Comparison of ENCODE assay signal across 26 cellular contexts in the genomic region with DNA sequence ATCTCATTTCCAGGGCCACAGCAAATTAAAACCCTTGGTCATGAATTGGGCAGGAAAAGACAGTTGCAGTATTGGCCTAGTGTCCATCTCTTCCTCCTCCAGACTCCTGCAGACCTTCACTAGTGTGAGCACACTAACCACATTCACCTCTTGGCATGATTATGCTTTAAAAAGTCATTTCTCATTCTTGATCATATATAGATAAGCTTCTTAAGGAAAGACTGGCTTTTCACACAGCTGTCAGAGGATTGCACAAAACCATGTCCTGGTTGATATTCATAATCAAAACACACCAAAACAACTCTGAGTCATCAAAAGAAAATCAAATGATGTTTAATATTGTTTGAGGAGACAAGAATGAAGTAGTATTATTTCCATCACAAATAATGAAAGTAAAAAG. TPM values are rescaled to one million over a fixed set of nuclear protein-coding genes. Genes with fewer than 3 reads are reported as not detected.
A peak's percentile ranks its signal among the peaks of the same experiment; 100 is the strongest.
DNase-seq lines count a peak whose midpoint lies in the region; ATAC-seq, FAIRE-seq and TF ChIP-seq lines count a peak whose summit lies in the region.
"Had no signal": no experiment of that assay in that cellular context is flagged by ENCODE, and none has a peak within 500 bp of the region (broad histone marks: within the 10 kb centered on the region; RNA-seq: fewer than 3 reads in every experiment).

No MANE protein-coding gene starts in this region.

- ATAC-seq in DND-41 (ENCODE audit: insufficient read depth, low read depth) (peak; percentile 29; the same call in 1 of the 3 replicates), HG03196 (IDR thresholded peaks at IDR 0.05; ENCODE audit: unreplicated experiment) (no peak), HG03097 (IDR thresholded peaks at IDR 0.05; ENCODE audit: low FRiP score, unreplicated experiment) (no peak)
- ATAC-seq in activated CD8-positive, alpha-beta memory T cell treated with anti-CD3 and anti-CD28 coated beads, Interleukin-2, amount 10 ng/mL, durations not matched to agents 7 days and 5 days: no peak
- ATAC-seq: GM23338 had no signal

- H3K4me1 Mint-ChIP-seq in activated CD8-positive, alpha-beta memory T cell treated with anti-CD3 and anti-CD28 coated beads, Interleukin-2, amount 10 ng/mL, durations not matched to agents 7 days and 5 days: peaks cover 2% of the 10 kb centered on the region

- no peaks in the 10 kb centered on the region for H3K79me2 ChIP-seq in DND-41 (ENCODE audit: insufficient read depth, low read length)

- no peaks in the 10 kb centered on the region for H3K4me1 ChIP-seq in DND-41 (ENCODE audit: insufficient read depth, low read length)
- H3K4me1 ChIP-seq: testis had no signal

- no peak overlapping the region for H3K27ac Mint-ChIP-seq in activated CD8-positive, alpha-beta memory T cell treated with anti-CD3 and anti-CD28 coated beads, Interleukin-2, amount 10 ng/mL, durations not matched to agents 7 days and 5 days
- H3K27ac Mint-ChIP-seq: activated CD4-positive, alpha-beta memory T cell treated with anti-CD3 and anti-CD28 coated beads, Interleukin-2, amount 10 ng/mL, durations not matched to agents 7 days and 5 days; GM23338 had no signal

- H3K9me3 Mint-ChIP-seq in activated CD8-positive, alpha-beta memory T cell treated with anti-CD3 and anti-CD28 coated beads, Interleukin-2, amount 10 ng/mL, durations not matched to agents 7 days and 5 days (ENCODE audit: low read depth): no peaks in the 10 kb centered on the region
- H3K9me3 Mint-ChIP-seq: GM23338 had no signal

- no peak overlapping the region for H3K4me2 ChIP-seq in DND-41 (ENCODE audit: insufficient read depth, low read length)
- H3K4me2 ChIP-seq: GM23338, KMS-11 had no signal

- H3K9ac ChIP-seq in DND-41 (ENCODE audit: low read depth, low read length): no peak overlapping the region
- H3K9ac ChIP-seq: KMS-11 had no signal

- H3K27ac ChIP-seq in DND-41 (ENCODE audit: low read length) (no peak overlapping the region), caudate nucleus (ENCODE audit: low read depth, low read length) (no peak overlapping the region)
- H3K27ac ChIP-seq: KMS-11, RWPE1, testis had no signal

- H3K9me3 ChIP-seq in DND-41 (ENCODE audit: insufficient read depth, low read length, severe bottlenecking): no peaks in the 10 kb centered on the region
- H3K9me3 ChIP-seq: testis had no signal

- CTCF ChIA-PET in activated CD8-positive, alpha-beta memory T cell treated with anti-CD3 and anti-CD28 coated beads, Interleukin-2, amount 10 ng/mL, durations not matched to agents 7 days and 5 days (lab: Charles Lee): no interaction called here

- FAIRE-seq in islet of Langerhans (lab: Jason Lieb, UNC): peak; percentile 88

- H3K36me3 ChIP-seq in DND-41 (ENCODE audit: insufficient read depth, low read length): no peaks in the 10 kb centered on the region

- no peaks in the 10 kb centered on the region for H3K27me3 Mint-ChIP-seq in activated CD8-positive, alpha-beta memory T cell treated with anti-CD3 and anti-CD28 coated beads, Interleukin-2, amount 10 ng/mL, durations not matched to agents 7 days and 5 days
- H3K27me3 Mint-ChIP-seq: activated CD4-positive, alpha-beta memory T cell treated with anti-CD3 and anti-CD28 coated beads, Interleukin-2, amount 10 ng/mL, durations not matched to agents 7 days and 5 days had no signal

- H3K4me3 ChIP-seq in DND-41 (ENCODE audit: low read depth in 1 of 2, low read length in 2 of 2) (no peak overlapping the region), choroid plexus epithelial cell (ENCODE audit: low read depth, low read length) (no peak overlapping the region)
- H3K4me3 ChIP-seq: GM23338, testis had no signal

- no peak for TF ChIP-seq CTCF in DND-41 (IDR thresholded peaks at IDR 0.05; ENCODE audit: borderline replicate concordance, extremely low read depth, low read length, poor library complexity, severe bottlenecking)
- TF ChIP-seq CTCF in choroid plexus epithelial cell (conservative IDR thresholded peaks at IDR 0.05; ENCODE audit: low read depth, low read length): no peak

- H3K36me3 Mint-ChIP-seq in activated CD8-positive, alpha-beta memory T cell treated with anti-CD3 and anti-CD28 coated beads, Interleukin-2, amount 10 ng/mL, durations not matched to agents 7 days and 5 days: peaks cover 2% of the 10 kb centered on the region

- no peaks in the 10 kb centered on the region for H3K27me3 ChIP-seq in DND-41 (ENCODE audit: insufficient read depth, low read length, poor library complexity)
- H3K27me3 ChIP-seq: testis had no signal

- DNase-seq in DND-41 (no peak), NCI-H226 (peak; percentile 79), choroid plexus epithelial cell (ENCODE audit: low read depth) (peak; percentile 82), caudate nucleus (lab: John Stamatoyannopoulos, UW) (no peak)
- no peak for DNase-seq in activated CD8-positive, alpha-beta memory T cell treated with anti-CD3 and anti-CD28 coated beads, Interleukin-2, amount 10 ng/mL, durations not matched to agents 7 days and 5 days
- DNase-seq: activated CD4-positive, alpha-beta memory T cell treated with anti-CD3 and anti-CD28 coated beads, Interleukin-2, amount 10 ng/mL, durations not matched to agents 7 days and 5 days; activated CD4-positive, CD25-positive, alpha-beta regulatory T cell; activated naive CD4-positive, alpha-beta T cell; activated T-cell treated with anti-CD3 and anti-CD28 coated beads, Interleukin-2, amount 50 U/mL, for 1 hour; C1 segment of cervical spinal cord; effector memory CD4-positive, alpha-beta T cell; GDM1; hippocampal formation; islet precursor cell; NCI-H1048; NCI-H2081 treated with DMSO at 0.1 percent for 48 hours; NCI-H510A; T1000; testis had no signal

- no peak overlapping the region for H2AFZ ChIP-seq in DND-41 (ENCODE audit: low read depth, low read length)
- H2AFZ ChIP-seq: GM23338 had no signal

- H4K20me1 ChIP-seq in DND-41 (ENCODE audit: insufficient read depth, low read length): no peaks in the 10 kb centered on the region

- no peak overlapping the region for H3K4me3 Mint-ChIP-seq in activated CD8-positive, alpha-beta memory T cell treated with anti-CD3 and anti-CD28 coated beads, Interleukin-2, amount 10 ng/mL, durations not matched to agents 7 days and 5 days
- H3K4me3 Mint-ChIP-seq: activated CD4-positive, alpha-beta memory T cell treated with anti-CD3 and anti-CD28 coated beads, Interleukin-2, amount 10 ng/mL, durations not matched to agents 7 days and 5 days; GM23338 had no signal

RNA-seq across cellular contexts. Expression of a gene that starts 52.1 kb away (rescaled TPM):
- 1 to 10 TPM; 3.0 to 5.0 TPM for total RNA-seq in activated CD8-positive, alpha-beta memory T cell treated with anti-CD3 and anti-CD28 coated beads, Interleukin-2, amount 10 ng/mL, durations not matched to agents 7 days and 5 days
- total RNA-seq: HT-29 had no signal

Comparison
In these comparisons a context has a peak if more than half of its experiments do, and no peak if none do; other contexts are left out.
1. DNase-seq: peak in NCI-H226 (single experiment) and choroid plexus epithelial cell (single experiment); none in DND-41 (single experiment), caudate nucleus (0 of 61) and activated CD8-positive, alpha-beta memory T cell treated with anti-CD3 and anti-CD28 coated beads, Interleukin-2, amount 10 ng/mL, durations not matched to agents 7 days and 5 days (single experiment).